Comparison of ENCODE assay signal across 30 cellular contexts in the genomic region with DNA sequence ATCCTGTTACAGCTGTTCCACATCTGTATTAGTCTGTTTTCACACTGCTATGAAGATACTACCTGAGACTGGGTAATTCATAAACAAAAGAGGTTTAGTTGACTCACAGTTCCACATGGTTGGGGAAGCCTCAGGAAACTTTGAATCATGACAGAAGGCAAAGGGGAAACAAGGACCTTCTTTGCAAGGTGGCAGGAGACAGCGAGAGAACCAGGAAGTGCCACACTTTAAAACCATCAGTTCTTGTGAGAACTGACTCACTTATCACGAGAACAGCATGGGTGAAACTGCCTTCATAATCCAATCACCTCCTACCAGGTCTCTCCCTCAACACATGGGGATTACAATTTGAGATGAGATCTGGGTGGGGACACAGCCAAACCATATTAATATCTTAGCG.
DNase-seq lines count a peak whose midpoint lies in the region; ATAC-seq and TF ChIP-seq lines count a peak whose summit lies in the region.
"Had no signal": no experiment of that assay in that cellular context is flagged by ENCODE, and none has a peak within 500 bp of the region (broad histone marks: within the 10 kb centered on the region; RNA-seq: fewer than 3 reads in every experiment).

No MANE protein-coding gene starts in this region.

- H3K36me3 Mint-ChIP-seq in activated T-helper 17 cell treated with anti-CD3 and anti-CD28 coated beads, Interleukin-2, amount 50 U/mL, for 72 hours (ENCODE audit: low read depth) = no peaks in the 10 kb centered on the region
- H3K36me3 Mint-ChIP-seq: naive B cell had no signal

- intact Hi-C loops in A673 (cut with micrococcal nuclease; ENCODE audit: unreplicated experiment) = loop anchor here (5.0 kb wide), 1 partner anchor 390 kb away; no protein-coding TSS in a partner anchor

- BruUV-seq in A673 (replicated peaks; lab: Mats Ljungman, UMichigan) = no TSS peak

- peaks cover 20% of the 10 kb centered on the region for H3K27me3 ChIP-seq in A673 (replicated peaks; ENCODE audit: insufficient read depth, low read depth, low read length, poor library complexity)
- H3K27me3 ChIP-seq: BLaER1, left lung had no signal

- H3K4me1 Mint-ChIP-seq in activated T-helper 17 cell treated with anti-CD3 and anti-CD28 coated beads, Interleukin-2, amount 50 U/mL, for 72 hours = peaks cover 5% of the 10 kb centered on the region
- H3K4me1 Mint-ChIP-seq: naive B cell had no signal

- H3K9me3 Mint-ChIP-seq in activated T-helper 17 cell treated with anti-CD3 and anti-CD28 coated beads, Interleukin-2, amount 50 U/mL, for 72 hours = no peaks in the 10 kb centered on the region
- H3K9me3 Mint-ChIP-seq: endodermal cell; naive B cell; T-helper 2 cell treated with Interferon-gamma antibody and Interleukin-4, amounts not matched to agents 5 μg/mL and 100 μg/mL, for 36 hours had no signal

- CTCF ChIA-PET in A673 (lab: Charles Lee) = no interaction called here

- TF ChIP-seq CTCF in GM12865 (IDR thresholded peaks at IDR 0.05; ENCODE audit: insufficient read depth, low read depth, low read length, missing control alignments) (no peak), A673 (conservative IDR thresholded peaks at IDR 0.05; ENCODE audit: low read depth, low read length) (no peak)

- no peak overlapping the region for H3K27ac Mint-ChIP-seq in activated T-helper 17 cell treated with anti-CD3 and anti-CD28 coated beads, Interleukin-2, amount 50 U/mL, for 72 hours
- H3K27ac Mint-ChIP-seq: endodermal cell; naive B cell; T-helper 2 cell treated with Interferon-gamma antibody and Interleukin-4, amounts not matched to agents 5 μg/mL and 100 μg/mL, for 36 hours had no signal

- H3K4me1 ChIP-seq in A673 (ENCODE audit: insufficient read depth, low read length, poor library complexity, severe bottlenecking) = no peaks in the 10 kb centered on the region
- H3K4me1 ChIP-seq: A549, BLaER1, Caco-2, heart left ventricle, left lung, prostate gland had no signal

- ATAC-seq in activated T-helper 17 cell treated with anti-CD3 and anti-CD28 coated beads, Interleukin-2, amount 50 U/mL, for 72 hours (replicated peaks) = peak; percentile 76
- no peak for ATAC-seq in HG03280 (IDR thresholded peaks at IDR 0.05; ENCODE audit: unreplicated experiment)
- ATAC-seq: A549, heart left ventricle, left lung, SK-N-SH treated with all-trans-retinoic acid at 6 μM for 48 hours had no signal

- no peaks in the 10 kb centered on the region for H3K9me3 ChIP-seq in A673 (ENCODE audit: low read depth, low read length, poor library complexity, severe bottlenecking)
- H3K9me3 ChIP-seq: A549, BLaER1, Caco-2, heart left ventricle, left lung, prostate gland had no signal

- no peak overlapping the region for H3K27ac ChIP-seq in A673 (ENCODE audit: low read depth, low read length, poor library complexity, severe bottlenecking)
- H3K27ac ChIP-seq: A549, BLaER1, cardiac muscle cell, heart left ventricle, left lung, prostate gland, WERI-Rb-1 had no signal

- H3K4me3 Mint-ChIP-seq in activated T-helper 17 cell treated with anti-CD3 and anti-CD28 coated beads, Interleukin-2, amount 50 U/mL, for 72 hours = no peak overlapping the region
- H3K4me3 Mint-ChIP-seq: endodermal cell; naive B cell; T-helper 2 cell treated with Interferon-gamma antibody and Interleukin-4, amounts not matched to agents 5 μg/mL and 100 μg/mL, for 36 hours had no signal

- DNase-seq in activated CD4-positive, alpha-beta T cell treated with anti-CD3 and anti-CD28 coated beads for 48 hours = peak; percentile 15
- DNase-seq in activated CD4-positive, alpha-beta T cell treated with anti-CD3 and anti-CD28 coated beads, Interleukin-2, amount 50 U/mL, for 1 hour = no peak
- DNase-seq in GM12865 (ENCODE audit: low read depth) = peak; percentile 5
- peak; percentile 93 for DNase-seq in kidney tubule cell (ENCODE audit: low spot score)
- DNase-seq in A673 (ENCODE audit: low spot score) = no peak
- no peak for DNase-seq in GM19238 (ENCODE audit: insufficient read length, low spot score)
- DNase-seq: activated CD4-positive, alpha-beta T cell treated with anti-CD3 and anti-CD28 coated beads, Interleukin-2, amount 50 U/mL, for 4 hours; activated gamma-delta T cell; Caco-2; cortex of kidney; endodermal cell; H7; heart left ventricle; Kasumi-1; left lung; naive B cell; NCI-H1092 treated with DMSO at 0.1 percent for 48 hours; NCI-H187 treated with DMSO at 0.1 percent for 48 hours; NCI-H526; stimulated activated CD8-positive, alpha-beta memory T cell treated with anti-CD3 and anti-CD28 coated beads, Interleukin-4, amount 100 ng/mL, for 48 hours; substantia nigra; WERI-Rb-1 had no signal

- H3K36me3 ChIP-seq in A673 (ENCODE audit: insufficient read depth, low read length, poor library complexity, severe bottlenecking) = no peaks in the 10 kb centered on the region
- H3K36me3 ChIP-seq: BLaER1, cardiac muscle cell, heart left ventricle, left lung, prostate gland, WERI-Rb-1 had no signal

- H3K4me3 ChIP-seq in GM12865 (ENCODE audit: low read depth, low read length) (no peak overlapping the region), A673 (ENCODE audit: low read depth, low read length, poor library complexity, severe bottlenecking) (no peak overlapping the region)
- H3K4me3 ChIP-seq: A549, BLaER1, cardiac muscle cell, heart left ventricle, left lung, prostate gland had no signal

- POLR2A ChIA-PET in A673 (lab: Charles Lee; ENCODE audit: low non-redundant PET) = no interaction called here

- H3K27me3 Mint-ChIP-seq in activated T-helper 17 cell treated with anti-CD3 and anti-CD28 coated beads, Interleukin-2, amount 50 U/mL, for 72 hours = peaks cover 6% of the 10 kb centered on the region

Comparison
In these comparisons a context has a peak if more than half of its experiments do, and no peak if none do; other contexts are left out.
1. DNase-seq: peak in activated CD4-positive, alpha-beta T cell treated with anti-CD3 and anti-CD28 coated beads for 48 hours (single experiment), GM12865 (single experiment) and kidney tubule cell (single experiment); none in activated CD4-positive, alpha-beta T cell treated with anti-CD3 and anti-CD28 coated beads, Interleukin-2, amount 50 U/mL, for 1 hour (single experiment), A673 (single experiment) and GM19238 (single experiment).